ENCODE assay signal across 20 cellular contexts in the genomic region with DNA sequence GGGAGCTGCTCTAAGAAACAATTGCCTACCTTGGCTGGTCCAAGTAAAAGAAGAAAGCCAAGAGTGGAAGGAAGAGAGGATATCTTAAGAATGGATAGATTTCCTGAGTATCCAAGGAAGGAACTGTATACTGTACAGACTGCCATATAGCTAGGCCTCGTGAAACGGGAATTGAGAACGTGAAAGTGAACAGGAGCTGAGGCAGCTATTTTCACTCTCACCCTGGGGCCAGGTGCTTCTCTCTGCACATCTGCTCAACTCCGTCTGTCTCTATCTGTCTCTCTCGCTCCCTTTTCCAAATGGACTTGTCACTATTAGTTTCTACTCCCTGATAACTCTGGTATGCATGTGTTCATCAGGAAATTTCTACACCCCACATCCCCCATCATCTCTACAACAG. TPM values are rescaled to one million over a fixed set of nuclear protein-coding genes. Genes with fewer than 3 reads are reported as not detected.
DNase-seq lines count a peak whose midpoint lies in the region; ATAC-seq and TF ChIP-seq lines count a peak whose summit lies in the region.
"Had no signal": no experiment of that assay in that cellular context is flagged by ENCODE, and none has a peak within 500 bp of the region (broad histone marks: within the 10 kb centered on the region; RNA-seq: fewer than 3 reads in every experiment).

No MANE protein-coding gene starts in this region.

- no peak for ATAC-seq in activated T-cell treated with anti-CD3 and anti-CD28 coated beads, Interleukin-2, amount 50 U/mL, for 4 hours
- peak; percentile 65 for ATAC-seq in HG02852 (IDR thresholded peaks at IDR 0.05; ENCODE audit: unreplicated experiment)
- no peak for ATAC-seq in CD8-positive, alpha-beta T cell
- ATAC-seq in stimulated activated naive CD8-positive, alpha-beta T cell treated with anti-CD3 and anti-CD28 coated beads, Interleukin-15, Interleukin-2, amounts not matched to agents 100 U/mL and 50 U/mL, for 24 hours: no peak
- ATAC-seq: gastroesophageal sphincter had no signal

- no peaks in the 10 kb centered on the region for H3K9me3 Mint-ChIP-seq in activated T-cell treated with anti-CD3 and anti-CD28 coated beads, Interleukin-2, amount 50 U/mL, for 24 hours
- H3K9me3 Mint-ChIP-seq in activated T-cell treated with anti-CD3 and anti-CD28 coated beads, Interleukin-2, amount 50 U/mL, for 4 hours: no peaks in the 10 kb centered on the region
- no peaks in the 10 kb centered on the region for H3K9me3 Mint-ChIP-seq in CD8-positive, alpha-beta T cell
- H3K9me3 Mint-ChIP-seq: type B pancreatic cell had no signal

- H3K4me1 ChIP-seq in OCI-LY3 (ENCODE audit: low read length) (peaks cover 29% of the 10 kb centered on the region), neutrophil (ENCODE audit: control insufficient read depth in 1 of 2, insufficient read depth in 1 of 2, low read depth in 1 of 2, low read length in 1 of 2) (peaks cover 17 to 22% of the 10 kb centered on the region in 2 experiments)
- no peaks in the 10 kb centered on the region for H3K4me1 ChIP-seq in CD8-positive, alpha-beta T cell (ENCODE audit: insufficient read depth, low read length)
- H3K4me1 ChIP-seq: parathyroid adenoma had no signal

- peak overlapping the region; percentile 30; the same call in 1 of the 2 replicates for H3K9ac ChIP-seq in OCI-LY3 (ENCODE audit: low read length)
- H3K9ac ChIP-seq: parathyroid adenoma had no signal

- H3K4me1 Mint-ChIP-seq in activated T-cell treated with anti-CD3 and anti-CD28 coated beads, Interleukin-2, amount 50 U/mL, for 24 hours (ENCODE audit: low read depth): peaks cover 41% of the 10 kb centered on the region
- H3K4me1 Mint-ChIP-seq in activated T-cell treated with anti-CD3 and anti-CD28 coated beads, Interleukin-2, amount 50 U/mL, for 4 hours (ENCODE audit: low read depth): peaks cover 15% of the 10 kb centered on the region
- peaks cover 10% of the 10 kb centered on the region for H3K4me1 Mint-ChIP-seq in CD8-positive, alpha-beta T cell (ENCODE audit: low read depth)

- POLR2A ChIA-PET in CD8-positive, alpha-beta T cell (lab: Charles Lee): no interaction called here

- peaks cover 6% of the 10 kb centered on the region for H3K36me3 Mint-ChIP-seq in activated T-cell treated with anti-CD3 and anti-CD28 coated beads, Interleukin-2, amount 50 U/mL, for 24 hours (ENCODE audit: low read depth)
- H3K36me3 Mint-ChIP-seq in activated T-cell treated with anti-CD3 and anti-CD28 coated beads, Interleukin-2, amount 50 U/mL, for 4 hours (ENCODE audit: insufficient read depth): no peaks in the 10 kb centered on the region
- H3K36me3 Mint-ChIP-seq in CD8-positive, alpha-beta T cell: no peaks in the 10 kb centered on the region
- H3K36me3 Mint-ChIP-seq: type B pancreatic cell had no signal

- CTCF ChIA-PET in CD8-positive, alpha-beta T cell (lab: Charles Lee): interaction anchor here (0.6 kb wide), 1 partner anchor 411 kb away, joined by 3 read pairs; no protein-coding TSS in a partner anchor

- TF ChIP-seq CTCF in OCI-LY3 (IDR thresholded peaks at IDR 0.05; ENCODE audit: low read depth, low read length) (no peak), neutrophil (IDR thresholded peaks at IDR 0.05) (no peak)
- TF ChIP-seq CTCF in CD8-positive, alpha-beta T cell (IDR thresholded peaks at IDR 0.05): no peak

- no peaks in the 10 kb centered on the region for H4K20me1 ChIP-seq in OCI-LY3 (ENCODE audit: insufficient read depth, low read length)

- intact Hi-C loops in CD8-positive, alpha-beta T cell (cut with DNase I, micrococcal nuclease): no loop called here

- H3K9me3 ChIP-seq in OCI-LY3 (ENCODE audit: insufficient read depth, low read length): no peaks in the 10 kb centered on the region
- no peaks in the 10 kb centered on the region for H3K9me3 ChIP-seq in neutrophil
- no peaks in the 10 kb centered on the region for H3K9me3 ChIP-seq in CD8-positive, alpha-beta T cell (ENCODE audit: low read length)
- H3K9me3 ChIP-seq: gastroesophageal sphincter, spleen had no signal

- no peaks in the 10 kb centered on the region for H3K79me2 ChIP-seq in OCI-LY3 (ENCODE audit: low read length)
- H3K79me2 ChIP-seq: parathyroid adenoma had no signal

- no peak overlapping the region for H2AFZ ChIP-seq in OCI-LY3 (ENCODE audit: low read depth, low read length)
- H2AFZ ChIP-seq: parathyroid adenoma had no signal

- H3K4me3 Mint-ChIP-seq in activated T-cell treated with anti-CD3 and anti-CD28 coated beads, Interleukin-2, amount 50 U/mL, for 24 hours: no peak overlapping the region
- H3K4me3 Mint-ChIP-seq in activated T-cell treated with anti-CD3 and anti-CD28 coated beads, Interleukin-2, amount 50 U/mL, for 4 hours: no peak overlapping the region
- H3K4me3 Mint-ChIP-seq in CD8-positive, alpha-beta T cell: no peak overlapping the region
- H3K4me3 Mint-ChIP-seq: type B pancreatic cell had no signal

- H3K27ac Mint-ChIP-seq in activated T-cell treated with anti-CD3 and anti-CD28 coated beads, Interleukin-2, amount 50 U/mL, for 24 hours: peak overlapping the region; percentile 98
- no peak overlapping the region for H3K27ac Mint-ChIP-seq in CD8-positive, alpha-beta T cell
- H3K27ac Mint-ChIP-seq: type B pancreatic cell had no signal

- H3K27ac ChIP-seq in OCI-LY3 (ENCODE audit: low read length) (peak overlapping the region; percentile 90), neutrophil (peak overlapping the region; percentile 73)
- no peak overlapping the region for H3K27ac ChIP-seq in CD8-positive, alpha-beta T cell (ENCODE audit: low read depth, low read length)
- H3K27ac ChIP-seq: gastroesophageal sphincter, parathyroid adenoma had no signal

- DNase-seq in activated T-cell treated with anti-CD3 and anti-CD28 coated beads, Interleukin-2, amount 50 U/mL, for 24 hours: no peak
- DNase-seq in activated T-cell treated with anti-CD3 and anti-CD28 coated beads, Interleukin-2, amount 50 U/mL, for 4 hours: no peak
- no peak for DNase-seq in CD8-positive, alpha-beta T cell
- no peak for DNase-seq in stimulated activated naive CD8-positive, alpha-beta T cell treated with anti-CD3 and anti-CD28 coated beads, Interleukin-15, Interleukin-2, amounts not matched to agents 100 U/mL and 50 U/mL, for 24 hours
- DNase-seq in NCI-H446 (lab: John Stamatoyannopoulos, UW): no peak
- DNase-seq: activated CD4-positive, alpha-beta T cell treated with anti-CD3 and anti-CD28 coated beads, Interleukin-2, amount 50 U/mL, for 1 hour; activated naive CD4-positive, alpha-beta T cell treated with anti-CD3 and anti-CD28 coated beads, Interleukin-2, amount 50 U/mL, for 16 hours; caudate nucleus; H7; NCI-H1417 treated with DMSO at 0.1 percent for 48 hours; spleen; T-helper 2 cell had no signal

- H3K27me3 ChIP-seq in OCI-LY3 (ENCODE audit: low read depth, low read length) (no peaks in the 10 kb centered on the region), neutrophil (no peaks in the 10 kb centered on the region)
- no peaks in the 10 kb centered on the region for H3K27me3 ChIP-seq in CD8-positive, alpha-beta T cell (ENCODE audit: insufficient read depth, low read length)
- H3K27me3 ChIP-seq: gastroesophageal sphincter, spleen had no signal

- H3K4me3 ChIP-seq in OCI-LY3 (ENCODE audit: low read length) (peak overlapping the region; percentile 56), neutrophil (ENCODE audit: low read depth in 1 of 2, low read length in 1 of 2) (peak overlapping the region in 1 of 2 experiments; percentile 22)
- H3K4me3 ChIP-seq in CD8-positive, alpha-beta T cell (ENCODE audit: low read depth, low read length): no peak overlapping the region
- H3K4me3 ChIP-seq: gastroesophageal sphincter, spleen had no signal

- H3K4me2 ChIP-seq in OCI-LY3 (ENCODE audit: low read length): peak overlapping the region; percentile 74

- no peaks in the 10 kb centered on the region for H3K27me3 Mint-ChIP-seq in activated T-cell treated with anti-CD3 and anti-CD28 coated beads, Interleukin-2, amount 50 U/mL, for 24 hours
- no peaks in the 10 kb centered on the region for H3K27me3 Mint-ChIP-seq in activated T-cell treated with anti-CD3 and anti-CD28 coated beads, Interleukin-2, amount 50 U/mL, for 4 hours (ENCODE audit: low read depth)
- H3K27me3 Mint-ChIP-seq in CD8-positive, alpha-beta T cell (ENCODE audit: low read depth): no peaks in the 10 kb centered on the region

- H3K36me3 ChIP-seq in OCI-LY3 (replicated peaks; ENCODE audit: low read depth, low read length) (peaks cover 7% of the 10 kb centered on the region), neutrophil (no peaks in the 10 kb centered on the region)
- no peaks in the 10 kb centered on the region for H3K36me3 ChIP-seq in CD8-positive, alpha-beta T cell (ENCODE audit: insufficient read depth, low read length)
- H3K36me3 ChIP-seq: gastroesophageal sphincter, spleen had no signal

RNA-seq across cellular contexts. Expression of a gene that starts 35.9 kb away (rescaled TPM):
- 10 to 100 TPM; 42.0 to 57.1 (median 54.9) TPM for total RNA-seq in activated T-cell treated with anti-CD3 and anti-CD28 coated beads, Interleukin-2, amount 50 U/mL, for 4 hours
- 10 to 100 TPM; 18.0 to 19.6 TPM for total RNA-seq in CD8-positive, alpha-beta T cell

RNA-seq across cellular contexts. Expression of a gene that starts 49.0 kb away (rescaled TPM):
- total RNA-seq in activated T-cell treated with anti-CD3 and anti-CD28 coated beads, Interleukin-2, amount 50 U/mL, for 4 hours: 1 to 10 TPM; 1.8 to 4.5 (median 3.9) TPM
- 1 to 10 TPM; 2.9 to 5.7 TPM for total RNA-seq in CD8-positive, alpha-beta T cell
- total RNA-seq: A673, NCI-H460 had no signal
